2 cellular contexts compared by ENCODE assay signal in genomic region chr7:100879685-100880261, GRCh38.
TF ChIP-seq lines count a peak whose summit lies in the region.

No MANE protein-coding gene starts in this region.

TF ChIP-seq in SK-N-SH, 30 proteins besides CTCF, POLR2A, EP300 and RAD21 (continued from another document):
- TF ChIP-seq PBX3 (IDR thresholded peaks at IDR 0.05) = peak; percentile 20; the same call in 1 of the 2 replicates
- no peak for TF ChIP-seq SIN3A (IDR thresholded peaks at IDR 0.05; ENCODE audit: borderline replicate concordance, low read depth, low read length)

TF ChIP-seq in SK-N-SH treated with all-trans-retinoic acid at 6 μM for 48 hours, 23 proteins besides CTCF, POLR2A, EP300 and RAD21 (continued from another document):
- no peak for TF ChIP-seq TSHZ2 (CRISPR knock-in tag; IDR thresholded peaks at IDR 0.05)
- TF ChIP-seq RARB (CRISPR knock-in tag; IDR thresholded peaks at IDR 0.05) = no peak
- TF ChIP-seq GLIS3 (CRISPR knock-in tag; IDR thresholded peaks at IDR 0.05) = no peak
- no peak for TF ChIP-seq ZFP30 (CRISPR knock-in tag; IDR thresholded peaks at IDR 0.05)
- no peak for TF ChIP-seq OSR1 (CRISPR knock-in tag; IDR thresholded peaks at IDR 0.05)
- no peak for TF ChIP-seq SNAI2 (CRISPR knock-in tag; IDR thresholded peaks at IDR 0.05)
